12 cellular contexts compared by ENCODE assay signal in the genomic region with DNA sequence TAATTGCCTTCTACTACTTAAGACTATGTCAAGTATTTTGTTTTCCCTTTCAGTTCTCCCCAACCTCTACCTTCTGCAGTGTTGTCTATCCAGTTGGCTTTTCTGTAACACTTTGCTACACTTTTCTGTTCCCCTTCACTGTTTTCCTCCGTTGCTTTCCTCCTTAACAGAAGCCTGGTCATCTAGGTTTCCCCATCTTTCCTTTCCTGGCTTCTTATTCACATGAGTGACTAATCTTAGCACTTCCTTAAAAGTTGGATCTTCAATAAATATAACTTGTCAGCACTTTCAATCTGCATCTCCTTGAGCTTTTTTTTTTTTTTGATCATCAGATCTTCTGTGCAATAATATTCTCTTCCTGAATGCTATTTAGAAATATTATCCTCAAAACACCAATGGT. TPM values are rescaled to one million over a fixed set of nuclear protein-coding genes. Genes with fewer than 3 reads are reported as not detected.
DNase-seq lines count a peak whose midpoint lies in the region; ATAC-seq and FAIRE-seq lines count a peak whose summit lies in the region.
"Had no signal": no experiment of that assay in that cellular context is flagged by ENCODE, and none has a peak within 500 bp of the region (broad histone marks: within the 10 kb centered on the region; RNA-seq: fewer than 3 reads in every experiment).

No MANE protein-coding gene starts in this region.

- ATAC-seq in naive thymus-derived CD4-positive, alpha-beta T cell, result no peak

- peak overlapping the region; percentile 55 for H3K27ac Mint-ChIP-seq in activated CD4-positive, alpha-beta memory T cell treated with anti-CD3 and anti-CD28 coated beads, Interleukin-2, amount 10 ng/mL, durations not matched to agents 7 days and 5 days
- peak overlapping the region in 8 of 9 donors; percentile 67 to 93 (median 78) for H3K27ac Mint-ChIP-seq in naive thymus-derived CD4-positive, alpha-beta T cell

- H3K27ac ChIP-seq in naive thymus-derived CD4-positive, alpha-beta T cell (ENCODE audit: low read depth, low read length), result peak overlapping the region; percentile 51

- CTCF ChIA-PET in activated CD4-positive, alpha-beta memory T cell treated with anti-CD3 and anti-CD28 coated beads, Interleukin-2, amount 10 ng/mL, durations not matched to agents 7 days and 5 days (lab: Charles Lee), result no interaction called here
- CTCF ChIA-PET in naive thymus-derived CD4-positive, alpha-beta T cell (lab: Charles Lee), result no interaction called here

- H3K4me3 ChIP-seq in naive thymus-derived CD4-positive, alpha-beta T cell (ENCODE audit: low read length), result no peak overlapping the region
- H3K4me3 ChIP-seq: coronary artery had no signal

- no peaks in the 10 kb centered on the region for H3K9me3 ChIP-seq in naive thymus-derived CD4-positive, alpha-beta T cell (ENCODE audit: control insufficient read depth in 2 of 3, low read length in 3 of 3)

- POLR2A ChIA-PET in activated CD4-positive, alpha-beta memory T cell treated with anti-CD3 and anti-CD28 coated beads, Interleukin-2, amount 10 ng/mL, durations not matched to agents 7 days and 5 days (lab: Charles Lee), result interaction anchor here (0.7 to 6.0 kb wide), 4 partner anchors 111 to 163 kb away, joined by 3 to 64 read pairs (median 18); a partner anchor contains a TSS
- POLR2A ChIA-PET in naive thymus-derived CD4-positive, alpha-beta T cell (lab: Charles Lee), result interaction anchor here (0.5 to 1.2 kb wide), 3 partner anchors 111 to 137 kb away, joined by 3 to 7 read pairs (median 4); no protein-coding TSS in a partner anchor

- DNase-seq in AG08395 (ENCODE audit: low spot score) (peak; percentile 22), GM18507 (ENCODE audit: extremely low spot score, insufficient read length, low read depth) (no peak), NCI-H2107 treated with DMSO at 0.1 percent for 48 hours (lab: John Stamatoyannopoulos, UW; ENCODE audit: unreplicated experiment) (no peak), SHP77 (lab: John Stamatoyannopoulos, UW) (no peak), midbrain (lab: John Stamatoyannopoulos, UW) (no peak)
- DNase-seq in activated CD4-positive, alpha-beta memory T cell treated with anti-CD3 and anti-CD28 coated beads, Interleukin-2, amount 10 ng/mL, durations not matched to agents 7 days and 5 days, result no peak
- DNase-seq in naive thymus-derived CD4-positive, alpha-beta T cell, result no peak
- no peak for DNase-seq in stimulated activated CD4-positive, alpha-beta T cell treated with anti-CD3 and anti-CD28 coated beads, Interleukin-2, amount 100 ng/mL, for 48 hours
- DNase-seq: DMS79; stimulated activated naive CD4-positive, alpha-beta T cell treated with Interleukin-2 at 50 U/mL for 16 hours had no signal

- H3K27me3 Mint-ChIP-seq in activated CD4-positive, alpha-beta memory T cell treated with anti-CD3 and anti-CD28 coated beads, Interleukin-2, amount 10 ng/mL, durations not matched to agents 7 days and 5 days, result no peaks in the 10 kb centered on the region
- peaks cover 0 to 13% (median 0%) of the 10 kb centered on the region in 5 donors for H3K27me3 Mint-ChIP-seq in naive thymus-derived CD4-positive, alpha-beta T cell

- H3K4me1 ChIP-seq in naive thymus-derived CD4-positive, alpha-beta T cell (ENCODE audit: control insufficient read depth in 2 of 2, insufficient read depth in 2 of 2, low read length in 2 of 2), result peaks cover 0 to 10% of the 10 kb centered on the region in 2 donors

- H3K27me3 ChIP-seq in naive thymus-derived CD4-positive, alpha-beta T cell (ENCODE audit: control insufficient read depth in 2 of 2, insufficient read depth in 2 of 2, low read length in 2 of 2), result no peaks in the 10 kb centered on the region

- H3K36me3 Mint-ChIP-seq in activated CD4-positive, alpha-beta memory T cell treated with anti-CD3 and anti-CD28 coated beads, Interleukin-2, amount 10 ng/mL, durations not matched to agents 7 days and 5 days (ENCODE audit: low read depth), result peaks cover 21% of the 10 kb centered on the region
- H3K36me3 Mint-ChIP-seq in naive thymus-derived CD4-positive, alpha-beta T cell, result peaks cover 0 to 19% (median 0%) of the 10 kb centered on the region in 5 donors

- H3K4me3 Mint-ChIP-seq in activated CD4-positive, alpha-beta memory T cell treated with anti-CD3 and anti-CD28 coated beads, Interleukin-2, amount 10 ng/mL, durations not matched to agents 7 days and 5 days, result peak overlapping the region; percentile 10
- peak overlapping the region in 7 of 10 donors; percentile 4 to 68 (median 51) for H3K4me3 Mint-ChIP-seq in naive thymus-derived CD4-positive, alpha-beta T cell

- FAIRE-seq in GM18507 (lab: Jason Lieb, UNC), result peak; percentile 9
- FAIRE-seq: islet of Langerhans had no signal

- peaks cover 29% of the 10 kb centered on the region for H3K4me1 Mint-ChIP-seq in activated CD4-positive, alpha-beta memory T cell treated with anti-CD3 and anti-CD28 coated beads, Interleukin-2, amount 10 ng/mL, durations not matched to agents 7 days and 5 days
- peaks cover 20 to 50% (median 32%) of the 10 kb centered on the region in 7 donors for H3K4me1 Mint-ChIP-seq in naive thymus-derived CD4-positive, alpha-beta T cell

- H3K36me3 ChIP-seq in naive thymus-derived CD4-positive, alpha-beta T cell (ENCODE audit: control insufficient read depth in 2 of 3, insufficient read depth in 3 of 3, low read length in 3 of 3), result peaks cover 0 to 3% (median 0%) of the 10 kb centered on the region in 3 experiments

- H3K9me3 Mint-ChIP-seq in activated CD4-positive, alpha-beta memory T cell treated with anti-CD3 and anti-CD28 coated beads, Interleukin-2, amount 10 ng/mL, durations not matched to agents 7 days and 5 days, result peaks cover 6% of the 10 kb centered on the region
- peaks cover 0 to 7% (median 0%) of the 10 kb centered on the region in 11 donors for H3K9me3 Mint-ChIP-seq in naive thymus-derived CD4-positive, alpha-beta T cell

- intact Hi-C loops in naive thymus-derived CD4-positive, alpha-beta T cell (cut with micrococcal nuclease), result loop anchor here in 1 of 2 donors (10.0 kb wide), 1 partner anchor 429 kb away; a partner anchor contains a TSS

RNA-seq across cellular contexts. Expression of a gene that starts 2.8 kb away (rescaled TPM):
- 10 to 100 TPM; 67.5 to 72.6 TPM for total RNA-seq in activated CD4-positive, alpha-beta memory T cell treated with anti-CD3 and anti-CD28 coated beads, Interleukin-2, amount 10 ng/mL, durations not matched to agents 7 days and 5 days
- total RNA-seq in naive thymus-derived CD4-positive, alpha-beta T cell, result 10 to 100 TPM; 13.8 to 71.9 (median 29.7) TPM
- 1 to 10 TPM; 5.5 to 8.0 TPM for polyA plus RNA-seq in naive thymus-derived CD4-positive, alpha-beta T cell

RNA-seq across cellular contexts. Expression of a gene that starts 56.1 kb away (rescaled TPM):
- 10 to 100 TPM; 22.7 to 23.1 TPM for total RNA-seq in activated CD4-positive, alpha-beta memory T cell treated with anti-CD3 and anti-CD28 coated beads, Interleukin-2, amount 10 ng/mL, durations not matched to agents 7 days and 5 days
- 10 to 100 TPM in 2 of 5 experiments, 1 to 10 TPM in 3; 4.2 to 14.9 (median 6.5) TPM for total RNA-seq in naive thymus-derived CD4-positive, alpha-beta T cell
- 1 to 10 TPM; 2.2 to 2.8 TPM for polyA plus RNA-seq in naive thymus-derived CD4-positive, alpha-beta T cell
